ENCODE assay signal across 24 cellular contexts in genomic region chr13:79267560-79267959, GRCh38.
"Had no signal": no experiment of that assay in that cellular context is flagged by ENCODE, and none has a peak within 500 bp of the region (broad histone marks: within the 10 kb centered on the region; RNA-seq: fewer than 3 reads in every experiment).

No MANE protein-coding gene starts in this region.

- FAIRE-seq: RCC 7860 had no signal

- H3K9me3 ChIP-seq: adrenal gland had no signal

- ATAC-seq: activated T-helper 17 cell treated with anti-CD3 and anti-CD28 coated beads, Interleukin-2, amount 50 U/mL, for 72 hours; PC-3 had no signal

- DNase-seq: activated B cell treated with CpG ODN at 0.5 μM for 24 hours; activated CD4-positive, alpha-beta memory T cell treated with anti-CD3 and anti-CD28 coated beads, Interleukin-2, amount 10 ng/mL, durations not matched to agents 7 days and 5 days; activated CD4-positive, alpha-beta T cell treated with anti-CD3 and anti-CD28 coated beads for 1 hour; activated CD4-positive, alpha-beta T cell treated with anti-CD3 and anti-CD28 coated beads, Interleukin-2, amount 50 U/mL, for 1 hour; activated gamma-delta T cell; activated naive CD4-positive, alpha-beta T cell treated with anti-CD3 and anti-CD28 coated beads for 36 hours; activated T-cell treated with anti-CD3 and anti-CD28 coated beads for 4 hours; activated T-cell treated with anti-CD3 and anti-CD28 coated beads, Interleukin-2, amount 50 U/mL, for 48 hours; adrenal gland; anterior cingulate cortex; central memory CD4-positive, alpha-beta T cell; Kasumi-1; KBM-7; NCI-H1105; NCI-H1436; NCI-H1694 treated with DMSO at 0.1 percent for 48 hours; NCI-H2081; NCI-H446; NCI-H524; PC-3; SHP77 treated with DMSO at 0.1 percent for 48 hours had no signal

- H3K4me3 ChIP-seq: adrenal gland, breast epithelium had no signal

- H3K27me3 ChIP-seq: adrenal gland, breast epithelium had no signal

- H3K4me1 ChIP-seq: adrenal gland, breast epithelium had no signal

- H3K27ac ChIP-seq: adrenal gland, breast epithelium had no signal

- H3K36me3 ChIP-seq: adrenal gland, breast epithelium had no signal
